ENCODE assay signal across 9 cellular contexts in genomic region chr4:1310031-1310795, GRCh38. TPM values are rescaled to one million over a fixed set of nuclear protein-coding genes. Genes with fewer than 3 reads are reported as not detected.
DNase-seq lines count a peak whose midpoint lies in the region; ATAC-seq and TF ChIP-seq lines count a peak whose summit lies in the region.
"Had no signal": no experiment of that assay in that cellular context is flagged by ENCODE, and none has a peak within 500 bp of the region (broad histone marks: within the 10 kb centered on the region; RNA-seq: fewer than 3 reads in every experiment).

No MANE protein-coding gene starts in this region.

- intact Hi-C loops in dorsolateral prefrontal cortex (cut with DNase I), result no loop called here

- H3K4me3 ChIP-seq in dorsolateral prefrontal cortex (peak overlapping the region in 58 of 59 donors; percentile 7 to 73 (median 53)), lung (peak overlapping the region; percentile 6), thoracic aorta (peak overlapping the region; percentile 70)
- H3K4me3 ChIP-seq: A549 had no signal

- H3K27ac Mint-ChIP-seq in T-helper 2 cell treated with Interferon-gamma antibody and Interleukin-4, amounts not matched to agents 5 μg/mL and 100 μg/mL, for 36 hours, result no peak overlapping the region

- H3K4me1 ChIP-seq in lung (ENCODE audit: control insufficient read depth in 2 of 2, insufficient read depth in 2 of 2, low read length in 2 of 2), result peaks cover 6 to 24% of the 10 kb centered on the region in 2 donors
- H3K4me1 ChIP-seq in thoracic aorta (ENCODE audit: control insufficient read depth in 1 of 2, low read depth in 2 of 2), result peaks cover 17 to 33% of the 10 kb centered on the region in 2 donors
- H3K4me1 ChIP-seq: A549 had no signal

- TF ChIP-seq CTCF in dorsolateral prefrontal cortex (IDR thresholded peaks at IDR 0.05 in 54 of 56, conservative IDR thresholded peaks at IDR 0.05 in 2 of 56; ENCODE audit: low read depth in 1 of 56, partially characterized antibody in 56 of 56) (no peak), lung (IDR thresholded peaks at IDR 0.05; ENCODE audit: control extremely low read depth, extremely low read depth) (no peak), thoracic aorta (IDR thresholded peaks at IDR 0.05) (no peak)

- DNase-seq in T-helper 2 cell treated with Interferon-gamma antibody and Interleukin-4, amounts not matched to agents 5 μg/mL and 100 μg/mL, for 36 hours (ENCODE audit: low spot score), result no peak
- DNase-seq in T-helper 2 cell (no peak), dorsolateral prefrontal cortex (no peak), lung (ENCODE audit: low spot score) (no peak), thoracic aorta (ENCODE audit: low spot score) (no peak), SHP77 (lab: John Stamatoyannopoulos, UW) (no peak), cortex of kidney (lab: John Stamatoyannopoulos, UW) (no peak), pons (ENCODE audit: low spot score) (no peak)

- H3K4me3 Mint-ChIP-seq in T-helper 2 cell treated with Interferon-gamma antibody and Interleukin-4, amounts not matched to agents 5 μg/mL and 100 μg/mL, for 36 hours, result peak overlapping the region; percentile 71

- peaks cover 3 to 22% of the 10 kb centered on the region in 2 donors for H3K36me3 ChIP-seq in lung (ENCODE audit: control insufficient read depth in 2 of 2, insufficient read depth in 2 of 2, low read length in 2 of 2)
- peaks cover 35% of the 10 kb centered on the region for H3K36me3 ChIP-seq in thoracic aorta

- H3K36me3 Mint-ChIP-seq in T-helper 2 cell treated with Interferon-gamma antibody and Interleukin-4, amounts not matched to agents 5 μg/mL and 100 μg/mL, for 36 hours (ENCODE audit: low read depth), result peaks cover 40% of the 10 kb centered on the region

- H3K27ac ChIP-seq in dorsolateral prefrontal cortex, result peak overlapping the region in 33 of 59 donors; percentile 3 to 82 (median 63)
- H3K27ac ChIP-seq in lung (ENCODE audit: low read depth in 1 of 2, low read length in 1 of 2), result peak overlapping the region in 1 of 2 donors; percentile 81
- peak overlapping the region; percentile 59 to 67 for H3K27ac ChIP-seq in thoracic aorta
- H3K27ac ChIP-seq: A549 had no signal

- H3K4me1 Mint-ChIP-seq in T-helper 2 cell treated with Interferon-gamma antibody and Interleukin-4, amounts not matched to agents 5 μg/mL and 100 μg/mL, for 36 hours (ENCODE audit: low read depth), result peaks cover 42% of the 10 kb centered on the region

- 74 to 87% methylated on average over 32 of the region's 32 CpGs for WGBS in lung, 2 donors

- H3K9me3 ChIP-seq in lung (ENCODE audit: control insufficient read depth in 2 of 2, insufficient read depth in 1 of 2, low read length in 1 of 2) (no peaks in the 10 kb centered on the region), thoracic aorta (no peaks in the 10 kb centered on the region)
- H3K9me3 ChIP-seq: A549 had no signal

- ATAC-seq in lung (ENCODE audit: insufficient read depth, low FRiP score), result no peak
- ATAC-seq in thoracic aorta (ENCODE audit: insufficient number of reproducible peaks, low FRiP score, low read depth), result no peak

- H3K9me3 Mint-ChIP-seq in T-helper 2 cell treated with Interferon-gamma antibody and Interleukin-4, amounts not matched to agents 5 μg/mL and 100 μg/mL, for 36 hours, result no peaks in the 10 kb centered on the region

- H3K27me3 ChIP-seq in dorsolateral prefrontal cortex (no peaks in the 10 kb centered on the region), lung (ENCODE audit: control insufficient read depth, insufficient read depth) (no peaks in the 10 kb centered on the region), thoracic aorta (replicated peaks; ENCODE audit: insufficient read depth) (no peaks in the 10 kb centered on the region)

- no peaks in the 10 kb centered on the region for H3K27me3 Mint-ChIP-seq in T-helper 2 cell treated with Interferon-gamma antibody and Interleukin-4, amounts not matched to agents 5 μg/mL and 100 μg/mL, for 36 hours (ENCODE audit: low read depth)

RNA-seq across cellular contexts. Expression of gene MAEA, which starts 20.5 kb away (rescaled TPM):
- total RNA-seq in dorsolateral prefrontal cortex (10 to 100 TPM; 49.4 to 93.0 (median 72.8) TPM), lung (10 to 100 TPM; 54.5 to 67.4 TPM), thoracic aorta (10 to 100 TPM; 53.7 to 83.8 TPM)
- polyA plus RNA-seq in lung, result 10 to 100 TPM; 39.7 to 67.1 TPM

RNA-seq across cellular contexts. Expression of gene UVSSA, which starts 36.8 kb away (rescaled TPM):
- total RNA-seq in dorsolateral prefrontal cortex (10 to 100 TPM; 11.7 to 47.4 (median 23.2) TPM), lung (10 to 100 TPM; 17.5 to 50.9 TPM), thoracic aorta (10 to 100 TPM; 23.3 to 29.0 TPM)
- 10 to 100 TPM in 1 of 2 donors, 1 to 10 TPM in 1; 9.8 to 17.9 TPM for polyA plus RNA-seq in lung

Comparison
In these comparisons a context has a peak if more than half of its experiments do, and no peak if none do; other contexts are left out.
1. H3K4me3 ChIP-seq: peak in every context shown above with its lines; median percentile 70 in thoracic aorta; 53 in dorsolateral prefrontal cortex; 6 in lung.